Comparison of ENCODE assay signal across 12 cellular contexts in the genomic region with DNA sequence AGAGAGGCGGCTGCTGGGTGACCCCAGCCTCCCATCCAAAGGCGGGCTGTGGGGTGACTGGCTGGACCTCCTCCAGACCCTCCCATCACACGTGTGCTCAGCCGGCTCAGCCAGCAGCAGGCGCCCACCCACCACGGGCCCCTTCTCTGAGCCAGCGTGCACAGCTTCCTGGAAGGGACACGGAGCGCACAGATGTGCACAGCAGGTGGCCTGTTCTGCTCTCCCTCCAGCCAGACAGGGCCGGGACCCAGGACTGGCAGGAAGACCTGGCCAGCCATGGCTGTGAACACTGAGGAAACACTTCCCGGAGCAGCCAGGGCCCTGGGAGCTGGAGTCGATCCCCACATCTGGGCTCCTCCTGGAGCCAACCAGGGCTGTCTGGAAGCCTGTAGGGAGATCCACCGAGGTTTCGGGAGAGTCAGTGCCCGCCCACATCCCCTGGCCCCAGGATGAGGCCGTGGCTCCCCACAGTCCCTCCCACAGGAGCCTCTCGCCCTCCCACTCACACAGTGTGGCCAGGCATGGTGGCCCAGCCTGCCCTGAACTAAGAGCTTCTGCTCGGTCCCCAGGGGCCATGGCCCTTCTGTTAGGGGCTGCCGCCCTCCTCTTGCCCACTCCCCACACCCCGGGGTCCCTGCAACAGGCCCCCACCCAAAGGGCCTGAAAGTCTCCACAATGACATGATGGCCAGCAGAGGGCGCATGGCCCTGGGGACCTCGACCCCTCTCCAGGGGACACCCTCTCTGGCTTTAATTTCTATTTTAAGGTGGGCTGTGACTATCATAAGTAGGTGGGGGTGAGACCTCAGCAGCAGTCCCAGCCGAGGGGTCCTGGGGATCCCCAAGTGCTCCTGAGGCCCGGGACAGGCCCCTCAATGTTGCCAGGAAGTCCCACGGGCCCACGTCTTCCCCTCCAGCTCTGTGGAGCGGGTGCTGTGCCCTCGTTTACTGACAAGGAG.
A peak's percentile ranks its signal among the peaks of the same experiment; 100 is the strongest.
DNase-seq lines count a peak whose midpoint lies in the region; ATAC-seq, FAIRE-seq and TF ChIP-seq lines count a peak whose summit lies in the region.
"Had no signal": no experiment of that assay in that cellular context is flagged by ENCODE, and none has a peak within 500 bp of the region (broad histone marks: within the 10 kb centered on the region; RNA-seq: fewer than 3 reads in every experiment).

No MANE protein-coding gene starts in this region.

- H3K4me3 Mint-ChIP-seq in natural killer cell, result no peak overlapping the region
- no peak overlapping the region for H3K4me3 Mint-ChIP-seq in natural killer cell treated with Interleukin-12 subunit alpha and Interleukin-12 subunit beta and Interleukin-15 and Interleukin-18, amount 100 ng/mL, for 72 hours

- no peak overlapping the region for H3K27ac ChIP-seq in VCaP
- H3K27ac ChIP-seq: SJSA1 had no signal

- intact Hi-C loops in natural killer cell (cut with micrococcal nuclease) (loop anchor here (2.0 to 10.0 kb wide), 2 partner anchors 287 to 565 kb away; no protein-coding TSS in a partner anchor), left ventricle myocardium superior (cut with micrococcal nuclease) (no loop called here)

- FAIRE-seq in urothelium cell line (lab: Jason Lieb, UNC), result no peak

- DNase-seq in natural killer cell, result no peak
- DNase-seq in natural killer cell treated with Interleukin-12 subunit alpha and Interleukin-12 subunit beta and Interleukin-15 and Interleukin-18, amount 100 ng/mL, for 72 hours (ENCODE audit: low spot score), result no peak
- no peak for DNase-seq in left ventricle myocardium superior
- peak; percentile 42 for DNase-seq in urothelium cell line (ENCODE audit: low spot score)
- DNase-seq: amniotic stem cell, DMS79 treated with DMSO at 0.1 percent for 48 hours, midbrain had no signal

- H3K27me3 Mint-ChIP-seq in natural killer cell (ENCODE audit: low read depth in 2 of 2), result peaks cover 0 to 12% of the 10 kb centered on the region in 2 donors
- peaks cover 6 to 8% of the 10 kb centered on the region in 2 donors for H3K27me3 Mint-ChIP-seq in natural killer cell treated with Interleukin-12 subunit alpha and Interleukin-12 subunit beta and Interleukin-15 and Interleukin-18, amount 100 ng/mL, for 72 hours

- ATAC-seq in natural killer cell (no peak), left ventricle myocardium superior (peak; percentile 65), GM21515 (IDR thresholded peaks at IDR 0.05; ENCODE audit: unreplicated experiment) (no peak), GM19023 (IDR thresholded peaks at IDR 0.05; ENCODE audit: unreplicated experiment) (no peak), HG02840 (IDR thresholded peaks at IDR 0.05; ENCODE audit: low FRiP score, unreplicated experiment) (no peak)
- ATAC-seq in natural killer cell treated with Interleukin-12 subunit alpha and Interleukin-12 subunit beta and Interleukin-15 and Interleukin-18, amount 100 ng/mL, for 72 hours, result no peak

- peak; percentile 27 for TF ChIP-seq CTCF in natural killer cell (IDR thresholded peaks at IDR 0.05)
- TF ChIP-seq CTCF in VCaP (conservative IDR thresholded peaks at IDR 0.05), result peak; percentile 93

- no peak overlapping the region for H3K27ac Mint-ChIP-seq in natural killer cell
- no peak overlapping the region for H3K27ac Mint-ChIP-seq in natural killer cell treated with Interleukin-12 subunit alpha and Interleukin-12 subunit beta and Interleukin-15 and Interleukin-18, amount 100 ng/mL, for 72 hours

- no peaks in the 10 kb centered on the region for H3K4me1 Mint-ChIP-seq in natural killer cell
- H3K4me1 Mint-ChIP-seq in natural killer cell treated with Interleukin-12 subunit alpha and Interleukin-12 subunit beta and Interleukin-15 and Interleukin-18, amount 100 ng/mL, for 72 hours (ENCODE audit: low read depth in 2 of 2), result no peaks in the 10 kb centered on the region

- H3K9me3 Mint-ChIP-seq in natural killer cell, result no peaks in the 10 kb centered on the region
- no peaks in the 10 kb centered on the region for H3K9me3 Mint-ChIP-seq in natural killer cell treated with Interleukin-12 subunit alpha and Interleukin-12 subunit beta and Interleukin-15 and Interleukin-18, amount 100 ng/mL, for 72 hours

- H3K36me3 Mint-ChIP-seq in natural killer cell, result no peaks in the 10 kb centered on the region
- no peaks in the 10 kb centered on the region for H3K36me3 Mint-ChIP-seq in natural killer cell treated with Interleukin-12 subunit alpha and Interleukin-12 subunit beta and Interleukin-15 and Interleukin-18, amount 100 ng/mL, for 72 hours
